34 cellular contexts compared by ENCODE assay signal in the genomic region with DNA sequence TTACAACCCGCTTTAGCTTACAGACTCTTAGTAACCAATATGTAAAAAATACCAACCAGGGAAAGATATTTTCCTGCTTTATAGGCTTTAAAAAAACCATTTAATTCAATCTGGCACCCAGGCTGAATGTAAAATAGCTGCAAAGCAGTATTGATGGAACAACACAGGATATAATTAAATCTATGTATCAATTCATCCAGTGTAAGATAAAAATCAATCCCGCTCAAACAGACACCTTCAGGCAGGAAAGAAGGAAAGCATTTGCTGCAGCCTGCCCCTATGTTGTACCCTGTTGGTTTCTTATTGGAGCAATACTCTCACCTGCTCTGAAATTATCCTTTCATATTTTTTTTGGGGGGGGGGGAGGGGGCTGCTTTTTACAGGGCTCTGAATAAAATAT.
"Had no signal": no experiment of that assay in that cellular context is flagged by ENCODE, and none has a peak within 500 bp of the region (broad histone marks: within the 10 kb centered on the region; RNA-seq: fewer than 3 reads in every experiment).

No MANE protein-coding gene starts in this region.

- DNase-seq: Karpas-422, Kasumi-1, KG1, MG63, MM.1S, MV-4-11, NCI-H1048, NCI-H1092, NCI-H1092 treated with DMSO at 0.1 percent for 48 hours, NCI-H1105, NCI-H1105 treated with DMSO at 0.1 percent for 48 hours, NCI-H1417, NCI-H1417 treated with DMSO at 0.1 percent for 48 hours, NCI-H1436, NCI-H1436 treated with DMSO at 0.1 percent for 48 hours, NCI-H1694, NCI-H1694 treated with DMSO at 0.1 percent for 48 hours, NCI-H187, NCI-H187 treated with DMSO at 0.1 percent for 48 hours, NCI-H1930, NCI-H2029, NCI-H2029 treated with DMSO at 0.1 percent for 48 hours, NCI-H2081, NCI-H2081 treated with DMSO at 0.1 percent for 48 hours, NCI-H2107, NCI-H2171, NCI-H2171 treated with DMSO at 0.1 percent for 48 hours, NCI-H2227 treated with DMSO at 0.1 percent for 48 hours, NCI-H226, NCI-H345, NCI-H446, NCI-H446 treated with DMSO at 0.1 percent for 48 hours, NCI-H510A, NCI-H510A treated with DMSO at 0.1 percent for 48 hours had no signal
